In the genomic region with DNA sequence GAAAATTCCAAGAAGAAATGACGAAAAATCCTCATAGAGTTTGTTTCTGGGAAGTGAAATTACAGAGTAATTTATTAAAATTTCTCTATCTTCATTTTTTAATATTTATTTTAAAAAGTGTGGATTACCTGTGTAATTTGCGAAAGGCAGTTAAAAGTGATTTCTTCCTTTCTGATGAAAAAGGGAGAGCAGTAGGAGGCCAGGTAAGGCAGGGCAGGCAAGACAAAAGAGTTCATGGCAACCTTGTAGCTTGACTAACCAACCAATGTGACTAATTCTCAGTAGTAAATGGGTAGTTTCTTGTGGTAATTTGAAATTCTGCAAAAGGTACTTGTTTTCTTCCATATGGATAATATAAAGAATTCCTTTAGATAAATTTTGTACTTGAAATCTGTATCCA, we compare ENCODE assay signal across 18 cellular contexts. TPM values are rescaled to one million over a fixed set of nuclear protein-coding genes. Genes with fewer than 3 reads are reported as not detected.
A peak's percentile ranks its signal among the peaks of the same experiment; 100 is the strongest.
DNase-seq lines count a peak whose midpoint lies in the region; ATAC-seq, FAIRE-seq and TF ChIP-seq lines count a peak whose summit lies in the region.
"Had no signal": no experiment of that assay in that cellular context is flagged by ENCODE, and none has a peak within 500 bp of the region (broad histone marks: within the 10 kb centered on the region; RNA-seq: fewer than 3 reads in every experiment).

No MANE protein-coding gene starts in this region.

- TF ChIP-seq RAD21 in A549 (conservative IDR thresholded peaks at IDR 0.05 in 1 of 2, IDR thresholded peaks at IDR 0.05 in 1 of 2), result no peak

- H3K4ac ChIP-seq in mesendoderm (ENCODE audit: low read depth, low read length), result no peak overlapping the region

- H3K18ac ChIP-seq in mesendoderm (ENCODE audit: low read length), result peak overlapping the region; percentile 68

- in situ Hi-C loops in brain microvascular endothelial cell (cut with HindIII; ENCODE audit: low pct_ligation_motif_present, low sequenced_read_pairs), result no loop called here

- peaks cover 65% of the 10 kb centered on the region for H3K4me1 ChIP-seq in A549
- H3K4me1 ChIP-seq in HUES6 (ENCODE audit: control insufficient read depth, insufficient read depth, low read length), result peaks cover 78% of the 10 kb centered on the region
- peaks cover 6% of the 10 kb centered on the region for H3K4me1 ChIP-seq in mesendoderm (ENCODE audit: control insufficient read depth, low read depth, low read length)

- no peak for TF ChIP-seq POLR2A in A549 (IDR thresholded peaks at IDR 0.05; ENCODE audit: low read length)

- CTCF ChIA-PET in A549 (lab: Yijun Ruan, JAX), result no interaction called here

- POLR2A ChIA-PET in A549 (lab: Yijun Ruan, JAX), result no interaction called here

- no peak overlapping the region for H3K56ac ChIP-seq in mesendoderm (ENCODE audit: low read length)

- H2BK15ac ChIP-seq in mesendoderm (replicated peaks; ENCODE audit: low read depth), result no peak overlapping the region

- no peak for TF ChIP-seq EP300 in A549 (IDR thresholded peaks at IDR 0.05)

- H3K79me1 ChIP-seq in mesendoderm (ENCODE audit: low read length), result no peaks in the 10 kb centered on the region

- H3K4me2 ChIP-seq in A549 (no peak overlapping the region), mesendoderm (ENCODE audit: low read length) (no peak overlapping the region)

- H2BK120ac ChIP-seq in mesendoderm (ENCODE audit: low read depth, low read length), result no peak overlapping the region

- peak overlapping the region; percentile 8 to 50; a peak in 3 of 6 replicates for H3K27ac ChIP-seq in A549
- peak overlapping the region; percentile 49; the same call in 1 of the 2 replicates for H3K27ac ChIP-seq in HUES6 (ENCODE audit: low read depth, low read length)
- peak overlapping the region; percentile 51 for H3K27ac ChIP-seq in brain microvascular endothelial cell
- no peak overlapping the region for H3K27ac ChIP-seq in mesendoderm (ENCODE audit: low read depth, low read length)

- H3K9me3 ChIP-seq in A549, result no peaks in the 10 kb centered on the region
- no peaks in the 10 kb centered on the region for H3K9me3 ChIP-seq in HUES6 (ENCODE audit: control insufficient read depth, insufficient read depth, low read depth, low read length)

- H3K36me3 ChIP-seq in HUES6 (ENCODE audit: control insufficient read depth, insufficient read depth, low read length) (no peaks in the 10 kb centered on the region), brain microvascular endothelial cell (replicated peaks) (no peaks in the 10 kb centered on the region), mesendoderm (ENCODE audit: control insufficient read depth, insufficient read depth, low read length) (no peaks in the 10 kb centered on the region)

- H2AK5ac ChIP-seq in mesendoderm (ENCODE audit: low read length), result no peak overlapping the region

- TF ChIP-seq CTCF in A549 (IDR thresholded peaks at IDR 0.05), result no peak
- TF ChIP-seq CTCF in brain microvascular endothelial cell (IDR thresholded peaks at IDR 0.05; ENCODE audit: low read depth, low read length, missing control alignments), result no peak

- H4K5ac ChIP-seq in mesendoderm (ENCODE audit: low read length), result no peak overlapping the region

- WGBS in A549 (ENCODE audit: missing lambda C conversion rate), result 92% methylated on average over 2 of the region's 2 CpGs
- no CpG with 5 or more reads among the region's 2 CpGs for WGBS in mesendoderm (ENCODE audit: extremely low coverage, insufficient coverage, low lambda C conversion rate)

- no peak for DNase-seq in A549 (ENCODE audit: low read depth in 1 of 2, low spot score in 1 of 2)
- DNase-seq in brain microvascular endothelial cell, result no peak
- no peak for DNase-seq in mesendoderm
- DNase-seq in NCI-H526 (lab: John Stamatoyannopoulos, UW), result no peak
- no peak for DNase-seq in left cardiac atrium
- no peak for DNase-seq in SKM-1 treated with dmso at 0.1 percent for 144 hours (lab: John Stamatoyannopoulos, UW; ENCODE audit: unreplicated experiment)
- DNase-seq: 8988T; C1 segment of cervical spinal cord; Calu3; CD4-positive, alpha-beta T cell; DMS 273 treated with DMSO at 0.1 percent for 48 hours; DMS79; GOT3; HCEC 1CT had no signal

- H3K23ac ChIP-seq in mesendoderm (ENCODE audit: low read length), result no peak overlapping the region

- H3K9ac ChIP-seq in HUES6 (ENCODE audit: low read length), result no peak overlapping the region
- H3K9ac ChIP-seq in mesendoderm (ENCODE audit: low read length), result no peak overlapping the region

- FAIRE-seq in A549 (lab: Jason Lieb, UNC), result no peak
- FAIRE-seq: GM12891, HepG2 had no signal

- ATAC-seq in A549, result no peak
- ATAC-seq in left cardiac atrium, result no peak
- ATAC-seq: HepG2 had no signal

- intact Hi-C loops in left cardiac atrium (cut with DNase I), result no loop called here

- H3K27me3 ChIP-seq in HUES6 (ENCODE audit: control insufficient read depth, insufficient read depth, low read length) (no peaks in the 10 kb centered on the region), brain microvascular endothelial cell (replicated peaks) (no peaks in the 10 kb centered on the region), mesendoderm (ENCODE audit: insufficient read depth, low read length, poor library complexity) (no peaks in the 10 kb centered on the region)

- H3K4me3 ChIP-seq in A549 (no peak overlapping the region), HUES6 (ENCODE audit: low read depth, low read length) (no peak overlapping the region), brain microvascular endothelial cell (ENCODE audit: low read depth, low read length) (no peak overlapping the region), mesendoderm (ENCODE audit: low read length) (no peak overlapping the region)

- H4K8ac ChIP-seq in mesendoderm (ENCODE audit: low read depth, low read length), result no peak overlapping the region

- no peaks in the 10 kb centered on the region for H3K79me2 ChIP-seq in mesendoderm (ENCODE audit: control insufficient read depth, insufficient read depth, low read length)

- no peak overlapping the region for H2BK5ac ChIP-seq in mesendoderm (ENCODE audit: low read length)

TF ChIP-seq in A549, 52 proteins besides CTCF, POLR2A, EP300 and RAD21:
- TF ChIP-seq SREBF2 (IDR thresholded peaks at IDR 0.05), result no peak
- TF ChIP-seq KDM1A (IDR thresholded peaks at IDR 0.05; ENCODE audit: low read depth), result no peak
- TF ChIP-seq POLR2AphosphoS2 (conservative IDR thresholded peaks at IDR 0.05; ENCODE audit: low read length), result no peak

RNA-seq across cellular contexts. Expression of gene COL5A2, which starts 34.9 kb away (rescaled TPM):
- 215 and 244 TPM in 2 replicates for polyA plus RNA-seq in A549 (2011; rRNA removed)
- 66.7 and 70.8 TPM in 2 replicates for polyA plus RNA-seq in A549 (2012; cell fraction: cytosol; rRNA removed)
- 138 and 156 TPM in 2 replicates for polyA plus RNA-seq in A549 (2012; cell fraction: nucleus; rRNA removed)
- polyA plus RNA-seq in A549 (2017; fragmentation: RNase III; extraction: RNeasy Plus Mini Kit Qiagen cat#74134 plus additional on column Dnase treatment), result 114 to 156 TPM (median 152 TPM) in 3 replicates
- 199 and 285 TPM in 2 replicates for polyA minus RNA-seq in A549 (2011; rRNA and poly(A)+ RNA removed)
- 74.1 TPM for polyA plus RNA-seq in mesendoderm (2013, experiment 1 of 2)
- 72.8 TPM for polyA plus RNA-seq in mesendoderm (2013, experiment 2 of 2)
- 10 to 100 TPM; 21.0 to 29.9 TPM for total RNA-seq in left cardiac atrium
- total RNA-seq: HT-29 had no signal
